ENCODE assay signal across 26 cellular contexts in genomic region chr1:157988002-157988401, GRCh38.
"Had no signal": no experiment of that assay in that cellular context is flagged by ENCODE, and none has a peak within 500 bp of the region (broad histone marks: within the 10 kb centered on the region; RNA-seq: fewer than 3 reads in every experiment).

No MANE protein-coding gene starts in this region.

- H3K9me3 ChIP-seq: esophagus muscularis mucosa, esophagus squamous epithelium, gastrocnemius medialis, gastroesophageal sphincter, heart left ventricle, heart right ventricle had no signal

- H2AFZ ChIP-seq: hepatocyte had no signal

- H3K4me3 Mint-ChIP-seq: dendritic cell treated with granulocyte-macrophage colony-stimulating factor and Interleukin-4, amounts not matched to agents 40 ng/mL and 50 ng/mL, for 4 days; effector memory CD8-positive, alpha-beta T cell; endodermal cell had no signal

- ATAC-seq: effector memory CD8-positive, alpha-beta T cell; esophagus mucosa; foreskin keratinocyte; gastrocnemius medialis; gastroesophageal sphincter; heart left ventricle; heart right ventricle had no signal

- H3K4me3 ChIP-seq: coronary artery, dorsolateral prefrontal cortex, esophagus muscularis mucosa, esophagus squamous epithelium, gastrocnemius medialis, gastroesophageal sphincter, heart left ventricle, heart right ventricle, hepatocyte had no signal

- H3K27ac ChIP-seq: coronary artery, dorsolateral prefrontal cortex, epithelial cell of prostate, esophagus muscularis mucosa, esophagus squamous epithelium, foreskin keratinocyte, gastrocnemius medialis, gastroesophageal sphincter, heart left ventricle, heart right ventricle, hepatocyte had no signal

- H3K27ac Mint-ChIP-seq: dendritic cell treated with granulocyte-macrophage colony-stimulating factor and Interleukin-4, amounts not matched to agents 40 ng/mL and 50 ng/mL, for 4 days; effector memory CD8-positive, alpha-beta T cell; endodermal cell had no signal

- H3K4me2 ChIP-seq: hepatocyte had no signal

- H3K9me3 Mint-ChIP-seq: dendritic cell treated with granulocyte-macrophage colony-stimulating factor and Interleukin-4, amounts not matched to agents 40 ng/mL and 50 ng/mL, for 4 days; effector memory CD8-positive, alpha-beta T cell; endodermal cell had no signal

- DNase-seq: cortex of kidney; dermis blood vessel endothelial cell; dorsolateral prefrontal cortex; effector CD4-positive, alpha-beta T cell; effector CD8-positive, alpha-beta T cell; effector memory CD4-positive, alpha-beta T cell; effector memory CD8-positive, alpha-beta T cell; endodermal cell; erythroblast; esophagus squamous epithelium; foreskin fibroblast; foreskin keratinocyte; foreskin melanocyte; gastrocnemius medialis; glutamatergic neuron; head of caudate nucleus; heart left ventricle; heart right ventricle; hippocampal formation had no signal

- H3K36me3 ChIP-seq: esophagus muscularis mucosa, esophagus squamous epithelium, gastrocnemius medialis, gastroesophageal sphincter, heart left ventricle, heart right ventricle had no signal
